In genomic region chr2:73110622-73111299, GRCh38 we compare ENCODE assay signal across 9 cellular contexts. TPM values are rescaled to one million over a fixed set of nuclear protein-coding genes. Genes with fewer than 3 reads are reported as not detected.
DNase-seq lines count a peak whose midpoint lies in the region; ATAC-seq lines count a peak whose summit lies in the region.
"Had no signal": no experiment of that assay in that cellular context is flagged by ENCODE, and none has a peak within 500 bp of the region (broad histone marks: within the 10 kb centered on the region; RNA-seq: fewer than 3 reads in every experiment).

No MANE protein-coding gene starts in this region.

- H3K9me3 Mint-ChIP-seq in activated naive CD4-positive, alpha-beta T cell treated with anti-CD3 and anti-CD28 coated beads, Interleukin-2, amount 50 U/mL, for 24 hours, result no peaks in the 10 kb centered on the region
- H3K9me3 Mint-ChIP-seq in stimulated activated effector memory CD8-positive, alpha-beta T cell treated with anti-CD3 and anti-CD28 coated beads, Interleukin-12 subunit alpha, Interleukin-12 subunit beta, amount 100 ng/mL, for 72 hours, result no peaks in the 10 kb centered on the region

- peak overlapping the region; percentile 84 for H3K4me3 ChIP-seq in iPS-18c (ENCODE audit: insufficient read depth, low read depth, low read length)

- H3K27me3 Mint-ChIP-seq in activated naive CD4-positive, alpha-beta T cell treated with anti-CD3 and anti-CD28 coated beads, Interleukin-2, amount 50 U/mL, for 24 hours, result no peaks in the 10 kb centered on the region

- H3K27ac Mint-ChIP-seq in activated naive CD4-positive, alpha-beta T cell treated with anti-CD3 and anti-CD28 coated beads, Interleukin-2, amount 50 U/mL, for 24 hours, result peak overlapping the region; percentile 62
- H3K27ac Mint-ChIP-seq in stimulated activated effector memory CD8-positive, alpha-beta T cell treated with anti-CD3 and anti-CD28 coated beads, Interleukin-12 subunit alpha, Interleukin-12 subunit beta, amount 100 ng/mL, for 72 hours, result peak overlapping the region; percentile 91

- peak overlapping the region; percentile 84 for H3K4me3 Mint-ChIP-seq in activated naive CD4-positive, alpha-beta T cell treated with anti-CD3 and anti-CD28 coated beads, Interleukin-2, amount 50 U/mL, for 24 hours
- H3K4me3 Mint-ChIP-seq in stimulated activated effector memory CD8-positive, alpha-beta T cell treated with anti-CD3 and anti-CD28 coated beads, Interleukin-12 subunit alpha, Interleukin-12 subunit beta, amount 100 ng/mL, for 72 hours, result peak overlapping the region; percentile 88

- DNase-seq in NCI-H2171 treated with DMSO at 0.1 percent for 48 hours (lab: John Stamatoyannopoulos, UW) (peak; percentile 40), NCI-H2171 (lab: John Stamatoyannopoulos, UW) (no peak), NCI-H1694 treated with DMSO at 0.1 percent for 48 hours (lab: John Stamatoyannopoulos, UW) (no peak), mucosa of gallbladder (ENCODE audit: low spot score) (no peak)
- no peak for DNase-seq in stimulated activated effector memory CD8-positive, alpha-beta T cell treated with anti-CD3 and anti-CD28 coated beads, Interleukin-12 subunit alpha, Interleukin-12 subunit beta, amount 100 ng/mL, for 72 hours (ENCODE audit: low spot score in 2 of 2)
- no peak for DNase-seq in stimulated activated CD4-positive, alpha-beta T cell treated with anti-CD3 and anti-CD28 coated beads, Interleukin-15, amount 100 ng/mL, for 24 hours

- H3K4me1 Mint-ChIP-seq in activated naive CD4-positive, alpha-beta T cell treated with anti-CD3 and anti-CD28 coated beads, Interleukin-2, amount 50 U/mL, for 24 hours, result peaks cover 28% of the 10 kb centered on the region
- H3K4me1 Mint-ChIP-seq in stimulated activated effector memory CD8-positive, alpha-beta T cell treated with anti-CD3 and anti-CD28 coated beads, Interleukin-12 subunit alpha, Interleukin-12 subunit beta, amount 100 ng/mL, for 72 hours, result peaks cover 49% of the 10 kb centered on the region

- ATAC-seq in stimulated activated effector memory CD8-positive, alpha-beta T cell treated with anti-CD3 and anti-CD28 coated beads, Interleukin-12 subunit alpha, Interleukin-12 subunit beta, amount 100 ng/mL, for 72 hours, result no peak

- peaks cover 4% of the 10 kb centered on the region for H3K9me3 ChIP-seq in iPS-18c (ENCODE audit: control insufficient read depth, insufficient read depth, low read length)
- H3K9me3 ChIP-seq: SJCRH30 had no signal

- no peaks in the 10 kb centered on the region for H3K36me3 Mint-ChIP-seq in activated naive CD4-positive, alpha-beta T cell treated with anti-CD3 and anti-CD28 coated beads, Interleukin-2, amount 50 U/mL, for 24 hours
- no peaks in the 10 kb centered on the region for H3K36me3 Mint-ChIP-seq in stimulated activated effector memory CD8-positive, alpha-beta T cell treated with anti-CD3 and anti-CD28 coated beads, Interleukin-12 subunit alpha, Interleukin-12 subunit beta, amount 100 ng/mL, for 72 hours

RNA-seq across cellular contexts. Expression of gene RAB11FIP5, which starts 2.0 kb away (rescaled TPM):
- 63.0 TPM for total RNA-seq in mucosa of gallbladder

RNA-seq across cellular contexts. Expression of gene SFXN5, which starts 39.2 kb away (rescaled TPM):
- total RNA-seq in mucosa of gallbladder, result 21.9 TPM
